ENCODE assay signal across 17 cellular contexts in genomic region chr15:95857758-95858157, GRCh38.
A peak's percentile ranks its signal among the peaks of the same experiment; 100 is the strongest.
DNase-seq lines count a peak whose midpoint lies in the region; ATAC-seq and TF ChIP-seq lines count a peak whose summit lies in the region.
"Had no signal": no experiment of that assay in that cellular context is flagged by ENCODE, and none has a peak within 500 bp of the region (broad histone marks: within the 10 kb centered on the region; RNA-seq: fewer than 3 reads in every experiment).

No MANE protein-coding gene starts in this region.

- no peak for ATAC-seq in gastroesophageal sphincter
- no peak for ATAC-seq in naive thymus-derived CD8-positive, alpha-beta T cell
- ATAC-seq: GM23338, K562 had no signal

- H3K4me1 Mint-ChIP-seq in naive thymus-derived CD8-positive, alpha-beta T cell: no peaks in the 10 kb centered on the region
- H3K4me1 Mint-ChIP-seq: CD4-positive, alpha-beta memory T cell had no signal

- H3K27ac Mint-ChIP-seq in naive thymus-derived CD8-positive, alpha-beta T cell: no peak overlapping the region
- H3K27ac Mint-ChIP-seq: CD4-positive, alpha-beta memory T cell; GM23338 had no signal

- H3K27me3 ChIP-seq in fibroblast of lung (ENCODE audit: control insufficient read depth, insufficient read depth, low read length) (no peaks in the 10 kb centered on the region), skeletal muscle satellite cell (ENCODE audit: control insufficient read depth, insufficient read depth, low read length) (no peaks in the 10 kb centered on the region), gastroesophageal sphincter (no peaks in the 10 kb centered on the region)
- H3K27me3 ChIP-seq: BE2C had no signal

- H3K36me3 ChIP-seq in fibroblast of lung (ENCODE audit: control insufficient read depth, insufficient read depth, low read length): no peaks in the 10 kb centered on the region
- H3K36me3 ChIP-seq in skeletal muscle satellite cell (ENCODE audit: insufficient read depth, low read length): no peaks in the 10 kb centered on the region
- no peaks in the 10 kb centered on the region for H3K36me3 ChIP-seq in gastroesophageal sphincter
- H3K36me3 ChIP-seq: BE2C had no signal

- no peaks in the 10 kb centered on the region for H3K9me3 Mint-ChIP-seq in naive thymus-derived CD8-positive, alpha-beta T cell
- H3K9me3 Mint-ChIP-seq: GM23338 had no signal

- no peak overlapping the region for H3K9ac ChIP-seq in fibroblast of lung (ENCODE audit: insufficient read depth, low read length)
- H3K9ac ChIP-seq in skeletal muscle satellite cell (ENCODE audit: low read depth, low read length): peak overlapping the region; percentile 23

- peaks cover 0 to 14% (median 5%) of the 10 kb centered on the region in 5 donors for H3K27me3 Mint-ChIP-seq in naive thymus-derived CD8-positive, alpha-beta T cell
- H3K27me3 Mint-ChIP-seq: CD4-positive, alpha-beta memory T cell had no signal

- H3K9me3 ChIP-seq in fibroblast of lung (ENCODE audit: control insufficient read depth, insufficient read depth, low read depth, low read length): no peaks in the 10 kb centered on the region
- H3K9me3 ChIP-seq in skeletal muscle satellite cell (replicated peaks; ENCODE audit: low read length): no peaks in the 10 kb centered on the region
- H3K9me3 ChIP-seq in gastroesophageal sphincter: no peaks in the 10 kb centered on the region
- H3K9me3 ChIP-seq: BE2C had no signal

- TF ChIP-seq POLR2A in gastroesophageal sphincter (IDR thresholded peaks at IDR 0.05): no peak

- TF ChIP-seq CTCF in fibroblast of lung (conservative IDR thresholded peaks at IDR 0.05 in 1 of 2, IDR thresholded peaks at IDR 0.05 in 1 of 2; ENCODE audit: low read depth in 1 of 2, low read length in 2 of 2): no peak
- no peak for TF ChIP-seq CTCF in gastroesophageal sphincter (IDR thresholded peaks at IDR 0.05)

- peak; percentile 36 for DNase-seq in EH (ENCODE audit: low read depth)
- peak; percentile 85 for DNase-seq in LHCN-M2 (ENCODE audit: low read depth)
- peak in 1 of 2 donors; percentile 76 for DNase-seq in fibroblast of lung (ENCODE audit: low read depth in 2 of 2)
- no peak for DNase-seq in hippocampal formation (lab: John Stamatoyannopoulos, UW)
- DNase-seq in naive thymus-derived CD8-positive, alpha-beta T cell: no peak
- DNase-seq: BE2C; CD4-positive, alpha-beta memory T cell; DND-41; GF-D8; NCI-H1048; NCI-H146; NCI-H2107; NCI-H526 treated with DMSO at 0.1 percent for 48 hours had no signal

- H2AFZ ChIP-seq in fibroblast of lung (ENCODE audit: low read length): no peak overlapping the region
- H2AFZ ChIP-seq: GM23338 had no signal

- H3K4me1 ChIP-seq in fibroblast of lung (ENCODE audit: control insufficient read depth, extremely low read depth, insufficient read depth, low read length) (peaks cover 3% of the 10 kb centered on the region), skeletal muscle satellite cell (ENCODE audit: control insufficient read depth, insufficient read depth, low read length) (peaks cover 19% of the 10 kb centered on the region), gastroesophageal sphincter (no peaks in the 10 kb centered on the region)
- H3K4me1 ChIP-seq: BE2C had no signal

- POLR2A ChIA-PET in naive thymus-derived CD8-positive, alpha-beta T cell (lab: Charles Lee): no interaction called here

- H3K4me3 Mint-ChIP-seq in naive thymus-derived CD8-positive, alpha-beta T cell: no peak overlapping the region
- H3K4me3 Mint-ChIP-seq: CD4-positive, alpha-beta memory T cell; GM23338 had no signal

- TF ChIP-seq EP300 in gastroesophageal sphincter (IDR thresholded peaks at IDR 0.05): no peak

- H3K27ac ChIP-seq in fibroblast of lung (ENCODE audit: insufficient read depth, low read length) (no peak overlapping the region), gastroesophageal sphincter (no peak overlapping the region)

- no peaks in the 10 kb centered on the region for H3K79me2 ChIP-seq in fibroblast of lung (ENCODE audit: control insufficient read depth, insufficient read depth, low read length)

- H4K20me1 ChIP-seq in fibroblast of lung (ENCODE audit: control insufficient read depth, extremely low read depth, insufficient read depth, low read length): no peaks in the 10 kb centered on the region

- no peaks in the 10 kb centered on the region for H3K36me3 Mint-ChIP-seq in naive thymus-derived CD8-positive, alpha-beta T cell
- H3K36me3 Mint-ChIP-seq: CD4-positive, alpha-beta memory T cell had no signal

- H3K4me3 ChIP-seq in fibroblast of lung (replicated peaks in 1 of 4; ENCODE audit: control extremely low read depth in 1 of 4, insufficient read depth in 1 of 4, low read depth in 3 of 4, low read length in 4 of 4) (no peak overlapping the region), skeletal muscle satellite cell (ENCODE audit: low read length) (no peak overlapping the region), gastroesophageal sphincter (no peak overlapping the region)
- H3K4me3 ChIP-seq: GM23338, K562 had no signal

- H3K4me2 ChIP-seq in fibroblast of lung (ENCODE audit: extremely low read depth, insufficient read depth, low read length): peak overlapping the region; percentile 30
- peak overlapping the region; percentile 18 for H3K4me2 ChIP-seq in skeletal muscle satellite cell (ENCODE audit: low read length)
- H3K4me2 ChIP-seq: GM23338 had no signal

Comparison
In these comparisons a context has a peak if more than half of its experiments do, and no peak if none do; other contexts are left out.
1. DNase-seq: peak in EH (single experiment) and LHCN-M2 (single experiment); none in hippocampal formation (0 of 2) and naive thymus-derived CD8-positive, alpha-beta T cell (0 of 10).